ENCODE assay signal across 8 cellular contexts in genomic region chr3:50226888-50227389, GRCh38. TPM values are rescaled to one million over a fixed set of nuclear protein-coding genes. Genes with fewer than 3 reads are reported as not detected.
A peak's percentile ranks its signal among the peaks of the same experiment; 100 is the strongest.
DNase-seq lines count a peak whose midpoint lies in the region; ATAC-seq and TF ChIP-seq lines count a peak whose summit lies in the region.

No MANE protein-coding gene starts in this region.

- H4K20me1 ChIP-seq in mammary epithelial cell (ENCODE audit: insufficient read depth, low read length) = no peaks in the 10 kb centered on the region

- in situ Hi-C loops in mammary epithelial cell (cut with MboI; ENCODE audit: low sequenced_read_pairs in 2 of 2) = loop anchor here in 1 of 2 donors (5.0 kb wide), 1 partner anchor 45 kb away; no protein-coding TSS in a partner anchor

- no peaks in the 10 kb centered on the region for H3K9me3 Mint-ChIP-seq in activated T-cell treated with anti-CD3 and anti-CD28 coated beads, Interleukin-2, amount 50 U/mL, for 24 hours
- no peaks in the 10 kb centered on the region for H3K9me3 Mint-ChIP-seq in stimulated activated memory B cell treated with anti-CD40 and anti-IgM and Interleukin-4, amounts not matched to agents 10 μg/mL and 1 μg/mL and 100 μg/mL, for 72 hours

- peak overlapping the region; percentile 12 to 50 (median 48) for H3K4me3 ChIP-seq in mammary epithelial cell (replicated peaks in 1 of 3; ENCODE audit: insufficient read depth in 1 of 3, low read depth in 2 of 3, low read length in 3 of 3)
- H3K4me3 ChIP-seq in kidney epithelial cell (ENCODE audit: low read depth, low read length) = peak overlapping the region; percentile 41

- peak overlapping the region; percentile 90 for H3K4me3 Mint-ChIP-seq in activated T-cell treated with anti-CD3 and anti-CD28 coated beads, Interleukin-2, amount 50 U/mL, for 24 hours
- H3K4me3 Mint-ChIP-seq in stimulated activated memory B cell treated with anti-CD40 and anti-IgM and Interleukin-4, amounts not matched to agents 10 μg/mL and 1 μg/mL and 100 μg/mL, for 72 hours = peak overlapping the region; percentile 98

- peak; percentile 8 for ATAC-seq in HG03060 (IDR thresholded peaks at IDR 0.05; ENCODE audit: low read depth, unreplicated experiment)
- ATAC-seq in stimulated activated memory B cell treated with anti-CD40 and anti-IgM and Interleukin-4, amounts not matched to agents 10 μg/mL and 1 μg/mL and 100 μg/mL, for 72 hours = peak; percentile 38

- no TSS peak for BruUV-seq in mammary epithelial cell (replicated peaks; lab: Mats Ljungman, UMichigan)

- no peak overlapping the region for H3K9ac ChIP-seq in mammary epithelial cell (ENCODE audit: insufficient read depth, low read length)

- no peaks in the 10 kb centered on the region for H3K36me3 ChIP-seq in mammary epithelial cell (ENCODE audit: insufficient read depth, low read length)
- H3K36me3 ChIP-seq in kidney epithelial cell (ENCODE audit: control insufficient read depth, insufficient read depth, low read length) = no peaks in the 10 kb centered on the region

- peak overlapping the region; percentile 81 for H3K4me2 ChIP-seq in mammary epithelial cell (ENCODE audit: insufficient read depth, low read depth, low read length)

- peaks cover 27% of the 10 kb centered on the region for H3K4me1 Mint-ChIP-seq in activated T-cell treated with anti-CD3 and anti-CD28 coated beads, Interleukin-2, amount 50 U/mL, for 24 hours (ENCODE audit: low read depth)
- peaks cover 57% of the 10 kb centered on the region for H3K4me1 Mint-ChIP-seq in stimulated activated memory B cell treated with anti-CD40 and anti-IgM and Interleukin-4, amounts not matched to agents 10 μg/mL and 1 μg/mL and 100 μg/mL, for 72 hours

- H3K79me2 ChIP-seq in mammary epithelial cell (ENCODE audit: insufficient read depth, low read length) = no peaks in the 10 kb centered on the region

- no peaks in the 10 kb centered on the region for H3K27me3 Mint-ChIP-seq in activated T-cell treated with anti-CD3 and anti-CD28 coated beads, Interleukin-2, amount 50 U/mL, for 24 hours
- peaks cover 13% of the 10 kb centered on the region for H3K27me3 Mint-ChIP-seq in stimulated activated memory B cell treated with anti-CD40 and anti-IgM and Interleukin-4, amounts not matched to agents 10 μg/mL and 1 μg/mL and 100 μg/mL, for 72 hours

- H3K36me3 Mint-ChIP-seq in activated T-cell treated with anti-CD3 and anti-CD28 coated beads, Interleukin-2, amount 50 U/mL, for 24 hours (ENCODE audit: low read depth) = peaks cover 5% of the 10 kb centered on the region
- H3K36me3 Mint-ChIP-seq in stimulated activated memory B cell treated with anti-CD40 and anti-IgM and Interleukin-4, amounts not matched to agents 10 μg/mL and 1 μg/mL and 100 μg/mL, for 72 hours = no peaks in the 10 kb centered on the region

- H3K27ac Mint-ChIP-seq in activated T-cell treated with anti-CD3 and anti-CD28 coated beads, Interleukin-2, amount 50 U/mL, for 24 hours = peak overlapping the region; percentile 95
- peak overlapping the region; percentile 88 for H3K27ac Mint-ChIP-seq in stimulated activated memory B cell treated with anti-CD40 and anti-IgM and Interleukin-4, amounts not matched to agents 10 μg/mL and 1 μg/mL and 100 μg/mL, for 72 hours

- CTCF ChIA-PET in mammary epithelial cell (lab: Charles Lee; ENCODE audit: low non-redundant PET) = interaction anchor here (0.6 to 1.0 kb wide), 4 partner anchors 10 to 33 kb away, joined by 3 to 7 read pairs (median 6); no protein-coding TSS in a partner anchor

- dilution Hi-C loops in mammary epithelial cell (cut with HindIII; ENCODE audit: low sequenced_read_pairs) = no loop called here

- WGBS in mammary epithelial cell (ENCODE audit: low coverage, missing lambda C conversion rate) = under 1% methylated on average over 22 of the region's 40 CpGs

- DNase-seq in activated T-cell treated with anti-CD3 and anti-CD28 coated beads, Interleukin-2, amount 50 U/mL, for 24 hours = no peak
- DNase-seq in activated T-cell treated with anti-CD3 and anti-CD28 coated beads for 4 hours (no peak), RPMI8226 (peak; percentile 58), mammary epithelial cell (peak; percentile 44), kidney epithelial cell (ENCODE audit: low read depth) (no peak), HuH-7 (ENCODE audit: low spot score) (no peak)

- H3K4me1 ChIP-seq in mammary epithelial cell (ENCODE audit: insufficient read depth, low read length) = peaks cover 20% of the 10 kb centered on the region

- intact Hi-C loops in mammary epithelial cell (cut with micrococcal nuclease) = loop anchor here (1.0 kb wide), 8 partner anchors 8 to 106 kb away; no protein-coding TSS in a partner anchor

- H3K27me3 ChIP-seq in mammary epithelial cell (ENCODE audit: insufficient read depth, low read length) = no peaks in the 10 kb centered on the region
- peaks cover 10% of the 10 kb centered on the region for H3K27me3 ChIP-seq in kidney epithelial cell (ENCODE audit: control insufficient read depth, insufficient read depth, low read length)

- H3K9me3 ChIP-seq in mammary epithelial cell (replicated peaks; ENCODE audit: insufficient read depth, low read length) = no peaks in the 10 kb centered on the region

- H2AFZ ChIP-seq in mammary epithelial cell (ENCODE audit: low read depth, low read length) = peak overlapping the region; percentile 91

- H3K27ac ChIP-seq in mammary epithelial cell (ENCODE audit: insufficient read depth, low read depth, low read length) = no peak overlapping the region

- TF ChIP-seq CTCF in mammary epithelial cell (conservative IDR thresholded peaks at IDR 0.05 in 1 of 2, IDR thresholded peaks at IDR 0.05 in 1 of 2; ENCODE audit: extremely low read depth in 1 of 2, insufficient read depth in 1 of 2, low read depth in 1 of 2, low read length in 2 of 2) = no peak
- TF ChIP-seq CTCF in kidney epithelial cell (IDR thresholded peaks at IDR 0.05; ENCODE audit: insufficient read depth, low read length, poor library complexity, severe bottlenecking) = no peak

RNA-seq across cellular contexts. Expression of gene GNAI2, which starts 9.1 kb away (rescaled TPM):
- 100 to 1,000 TPM; 176 to 235 TPM for total RNA-seq in mammary epithelial cell
- 511 TPM for polyA plus RNA-seq in mammary epithelial cell
- 320 TPM for polyA minus RNA-seq in mammary epithelial cell
- total RNA-seq in kidney epithelial cell = 208 and 221 TPM in 2 replicates

RNA-seq across cellular contexts. Expression of gene SLC38A3, which starts 21.9 kb away (rescaled TPM):
- under 1 TPM in 1 of 2 donors, not detected in 1; 0.67 TPM for total RNA-seq in mammary epithelial cell
- 0.06 TPM for polyA plus RNA-seq in mammary epithelial cell
- polyA minus RNA-seq in mammary epithelial cell = not detected
- 0.13 and 0.48 TPM in 2 replicates for total RNA-seq in kidney epithelial cell

RNA-seq across cellular contexts. Expression of gene GNAT1, which starts 35.5 kb away (rescaled TPM):
- 1 to 10 TPM in 1 of 2 donors, under 1 TPM in 1; 0.17 to 1.8 TPM for total RNA-seq in mammary epithelial cell
- polyA plus RNA-seq in mammary epithelial cell = 0.05 TPM
- not detected for polyA minus RNA-seq in mammary epithelial cell
- total RNA-seq in kidney epithelial cell = not detected in 2 replicates

RNA-seq across cellular contexts. Expression of gene SEMA3B, which starts 42.0 kb away (rescaled TPM):
- 10 to 100 TPM in 1 of 2 donors, 1 to 10 TPM in 1; 4.3 to 15.5 TPM for total RNA-seq in mammary epithelial cell
- 8.4 TPM for polyA plus RNA-seq in mammary epithelial cell
- polyA minus RNA-seq in mammary epithelial cell = 0.31 TPM
- total RNA-seq in kidney epithelial cell = 17.9 and 18.4 TPM in 2 replicates

RNA-seq across cellular contexts. Expression of gene LSMEM2, which starts 51.9 kb away (rescaled TPM):
- total RNA-seq in mammary epithelial cell (under 1 TPM in 1 of 2 donors, not detected in 1; 0.19 TPM), kidney epithelial cell (not detected in 2 replicates)
- 0.05 TPM for polyA plus RNA-seq in mammary epithelial cell
- not detected for polyA minus RNA-seq in mammary epithelial cell

Comparison
In these comparisons a context has a peak if more than half of its experiments do, and no peak if none do; other contexts are left out.
1. DNase-seq: peak in RPMI8226 (single experiment) and mammary epithelial cell (single experiment); none in activated T-cell treated with anti-CD3 and anti-CD28 coated beads, Interleukin-2, amount 50 U/mL, for 24 hours (single experiment), activated T-cell treated with anti-CD3 and anti-CD28 coated beads for 4 hours (single experiment), kidney epithelial cell (single experiment) and HuH-7 (single experiment).